Comparison of ENCODE assay signal across 8 cellular contexts in the genomic region with DNA sequence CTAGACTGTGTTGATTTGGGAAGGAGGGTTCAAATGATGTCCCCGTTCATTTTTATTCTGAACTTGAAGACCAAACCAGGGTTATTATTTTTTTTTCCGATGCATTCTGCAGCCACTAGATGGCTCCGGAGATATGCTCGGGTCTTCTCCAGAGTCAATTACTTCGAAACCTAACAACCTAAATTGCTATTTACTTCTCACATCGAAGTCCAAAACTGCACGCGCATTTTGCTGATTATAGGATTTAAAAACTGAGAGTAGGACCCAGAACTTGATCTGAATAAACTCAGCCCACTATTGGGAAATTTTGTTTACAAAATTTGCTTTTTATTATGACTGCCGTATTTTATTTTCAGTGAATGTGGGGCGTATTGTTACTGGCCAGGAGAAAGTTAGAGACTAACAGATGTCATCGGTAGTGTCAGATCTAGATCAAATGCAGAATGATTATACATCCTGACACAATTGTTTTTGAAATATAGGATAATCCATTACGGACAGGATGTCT.
DNase-seq lines count a peak whose midpoint lies in the region; ATAC-seq and TF ChIP-seq lines count a peak whose summit lies in the region.

No MANE protein-coding gene starts in this region.

- DNase-seq in AG10803 (ENCODE audit: low read depth) (peak; percentile 73), GM12865 (ENCODE audit: low read depth) (peak; percentile 44), NCI-H2196 (lab: John Stamatoyannopoulos, UW; ENCODE audit: unreplicated experiment) (peak; percentile 16), astrocyte of the spinal cord (ENCODE audit: low read depth, low spot score) (peak; percentile 87), kidney epithelial cell (ENCODE audit: low read depth) (no peak), transverse colon (no peak)

- H3K36me3 ChIP-seq in kidney epithelial cell (ENCODE audit: control insufficient read depth, insufficient read depth, low read length), result no peaks in the 10 kb centered on the region
- H3K36me3 ChIP-seq in transverse colon, result no peaks in the 10 kb centered on the region

- 2 to 4% methylated on average over 8 to 12 of the region's 12 CpGs for WGBS in transverse colon (ENCODE audit: low coverage in 1 of 2), 2 donors

- H3K9me3 ChIP-seq in transverse colon, result no peaks in the 10 kb centered on the region

- no peak for TF ChIP-seq EP300 in transverse colon (IDR thresholded peaks at IDR 0.05; ENCODE audit: low read depth)

- no peak for TF ChIP-seq POLR2A in transverse colon (IDR thresholded peaks at IDR 0.05)

- intact Hi-C loops in transverse colon (cut with DNase I; ENCODE audit: low total_unique reads), result no loop called here

- in situ Hi-C loops in astrocyte of the spinal cord (cut with HindIII; ENCODE audit: low sequenced_read_pairs), result no loop called here
- in situ Hi-C loops in transverse colon (cut with MboI; ENCODE audit: low pct_ligation_motif_present in 1 of 4, low pct_unique_long_range_greater_than_20kb in 1 of 4, low sequenced_read_pairs in 3 of 4), result loop anchor here (25.0 kb wide), 5 partner anchors 224 to 1599 kb away; partner anchors contain the start of gene HS3ST3B1 (in 2 of the 4)

- ATAC-seq in GM21786 (IDR thresholded peaks at IDR 0.05; ENCODE audit: unreplicated experiment) (no peak), HG03175 (IDR thresholded peaks at IDR 0.05; ENCODE audit: unreplicated experiment) (no peak)

- peak; percentile 92 for TF ChIP-seq CTCF in AG10803 (conservative IDR thresholded peaks at IDR 0.05; ENCODE audit: low read length)
- peak; percentile 54 for TF ChIP-seq CTCF in GM12865 (IDR thresholded peaks at IDR 0.05; ENCODE audit: insufficient read depth, low read depth, low read length, missing control alignments)
- TF ChIP-seq CTCF in astrocyte of the spinal cord (IDR thresholded peaks at IDR 0.05; ENCODE audit: low read depth, low read length), result peak; percentile 82
- TF ChIP-seq CTCF in kidney epithelial cell (IDR thresholded peaks at IDR 0.05; ENCODE audit: insufficient read depth, low read length, poor library complexity, severe bottlenecking), result peak; percentile 87
- peak; percentile 64 to 71 (median 70) for TF ChIP-seq CTCF in transverse colon (IDR thresholded peaks at IDR 0.05)

- H3K4me3 ChIP-seq in AG10803 (ENCODE audit: low read length) (peak overlapping the region; percentile 52), GM12865 (ENCODE audit: low read depth, low read length) (no peak overlapping the region), astrocyte of the spinal cord (ENCODE audit: low read depth, low read length) (peak overlapping the region; percentile 36), kidney epithelial cell (ENCODE audit: low read depth, low read length) (peak overlapping the region; percentile 33), transverse colon (peak overlapping the region in 1 of 4 donors; percentile 27)

- H3K4me1 ChIP-seq in transverse colon, result peaks cover 0 to 5% (median 0%) of the 10 kb centered on the region in 4 donors

- H3K27me3 ChIP-seq in kidney epithelial cell (ENCODE audit: control insufficient read depth, insufficient read depth, low read length) (no peaks in the 10 kb centered on the region), transverse colon (peaks cover 21% of the 10 kb centered on the region)

- H3K27ac ChIP-seq in transverse colon, result no peak overlapping the region

Comparison
In these comparisons a context has a peak if more than half of its experiments do, and no peak if none do; other contexts are left out.
1. DNase-seq: peak in AG10803 (single experiment), GM12865 (single experiment), NCI-H2196 (single experiment) and astrocyte of the spinal cord (single experiment); none in kidney epithelial cell (single experiment) and transverse colon (single experiment).
2. Peak in every context shown above with its lines, with median percentiles within 50 percentile points of each other: CTCF ChIP-seq.